ENCODE assay signal across 16 cellular contexts in genomic region chr14:101870273-101870939, GRCh38.
"Had no signal": no experiment of that assay in that cellular context is flagged by ENCODE, and none has a peak within 500 bp of the region (broad histone marks: within the 10 kb centered on the region; RNA-seq: fewer than 3 reads in every experiment).

No MANE protein-coding gene starts in this region.

- H3K4me3 ChIP-seq: adrenal gland, colonic mucosa, gastroesophageal sphincter, hepatocyte, lung, suprapubic skin had no signal

- H3K27ac Mint-ChIP-seq: activated B cell treated with CpG ODN at 0.5 μM for 24 hours, type B pancreatic cell had no signal

- H3K27me3 ChIP-seq: adrenal gland, colonic mucosa, gastroesophageal sphincter, hepatocyte, suprapubic skin had no signal

- H3K9me3 ChIP-seq: adrenal gland, colonic mucosa, gastroesophageal sphincter, suprapubic skin had no signal

- ATAC-seq: gastroesophageal sphincter; stimulated activated naive CD8-positive, alpha-beta T cell treated with anti-CD3 and anti-CD28 coated beads, Interleukin-15, Interleukin-2, amounts not matched to agents 100 U/mL and 50 U/mL, for 24 hours had no signal

- H3K36me3 ChIP-seq: adrenal gland, colonic mucosa, gastroesophageal sphincter, suprapubic skin had no signal

- H3K9me3 Mint-ChIP-seq: activated B cell treated with CpG ODN at 0.5 μM for 24 hours, type B pancreatic cell had no signal

- H3K27ac ChIP-seq: adrenal gland, colonic mucosa, epithelial cell of prostate, gastroesophageal sphincter, hepatocyte, suprapubic skin had no signal

- DNase-seq: activated B cell treated with CpG ODN at 0.5 μM for 24 hours; activated CD4-positive, alpha-beta T cell treated with anti-CD3 and anti-CD28 coated beads, Interleukin-2, amount 50 U/mL, for 1 hour; activated naive CD4-positive, alpha-beta T cell; activated T-cell treated with anti-CD3 and anti-CD28 coated beads, Interleukin-2, amount 50 U/mL, for 48 hours; adrenal gland; colonic mucosa; effector CD4-positive, alpha-beta T cell; stimulated activated CD4-positive, alpha-beta T cell treated with anti-CD3 and anti-CD28 coated beads, Interleukin-12 subunit alpha, Interleukin-12 subunit beta, amount 100 ng/mL, for 4 hours; stimulated activated naive CD8-positive, alpha-beta T cell treated with anti-CD3 and anti-CD28 coated beads, Interleukin-15, Interleukin-2, amounts not matched to agents 100 U/mL and 50 U/mL, for 24 hours; T-helper 2 cell had no signal

- H3K4me1 ChIP-seq: colonic mucosa had no signal

- H3K27me3 Mint-ChIP-seq: activated B cell treated with CpG ODN at 0.5 μM for 24 hours, type B pancreatic cell had no signal

- H3K4me3 Mint-ChIP-seq: activated B cell treated with CpG ODN at 0.5 μM for 24 hours, type B pancreatic cell had no signal
